ENCODE assay signal across 8 cellular contexts in the genomic region with DNA sequence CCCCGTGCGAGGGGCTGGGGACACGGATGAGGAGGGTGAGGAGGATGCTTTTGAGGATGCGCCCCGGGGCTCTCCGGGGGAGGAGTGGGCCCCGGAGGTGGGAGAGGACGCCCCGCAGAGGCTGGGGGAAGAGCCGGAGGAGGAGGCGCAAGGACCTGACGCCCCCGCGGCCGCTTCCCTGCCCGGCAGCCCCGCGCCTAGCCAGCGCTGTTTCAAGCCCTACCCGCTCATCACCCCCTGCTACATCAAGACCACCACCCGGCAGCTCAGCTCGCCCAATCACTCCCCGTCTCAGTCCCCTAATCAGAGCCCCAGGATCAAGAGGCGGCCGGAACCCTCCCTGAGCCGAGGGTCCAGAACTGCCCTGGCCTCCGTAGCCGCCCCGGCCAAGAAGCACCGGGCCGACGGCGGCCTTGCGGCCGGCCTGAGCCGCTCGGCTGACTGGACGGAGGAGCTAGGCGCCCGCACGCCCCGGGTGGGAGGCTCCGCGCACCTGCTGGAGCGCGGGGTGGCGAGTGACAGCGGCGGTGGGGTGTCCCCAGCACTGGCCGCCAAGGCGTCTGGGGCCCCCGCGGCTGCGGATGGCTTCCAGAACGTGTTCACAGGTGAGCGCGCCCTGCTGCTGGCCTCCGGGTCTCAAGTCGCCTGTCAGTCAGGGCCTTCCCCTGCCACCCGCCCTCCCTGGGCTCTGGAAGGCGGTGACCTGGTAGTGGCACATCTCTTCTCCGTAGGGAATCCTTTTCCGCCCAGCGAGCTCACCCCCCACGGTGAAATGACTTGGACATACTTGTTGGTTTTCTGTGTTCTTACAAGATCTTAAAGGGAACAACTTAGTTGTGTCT. TPM values are rescaled to one million over a fixed set of nuclear protein-coding genes. Genes with fewer than 3 reads are reported as not detected.
A peak's percentile ranks its signal among the peaks of the same experiment; 100 is the strongest.
DNase-seq lines count a peak whose midpoint lies in the region; ATAC-seq and TF ChIP-seq lines count a peak whose summit lies in the region.

No MANE protein-coding gene starts in this region.

- H3K4me3 Mint-ChIP-seq in glutamatergic neuron (ENCODE audit: unreplicated experiment) (peak overlapping the region; percentile 88), natural killer cell (no peak overlapping the region)

- H3K4me1 Mint-ChIP-seq in glutamatergic neuron (ENCODE audit: low read depth, unreplicated experiment) (peaks cover 32% of the 10 kb centered on the region), natural killer cell (no peaks in the 10 kb centered on the region)

- H3K27me3 Mint-ChIP-seq in glutamatergic neuron (ENCODE audit: unreplicated experiment) (peaks cover 26% of the 10 kb centered on the region), natural killer cell (ENCODE audit: low read depth in 2 of 2) (peaks cover 16 to 48% of the 10 kb centered on the region in 2 donors)

- peaks cover 33% of the 10 kb centered on the region for H3K9me3 Mint-ChIP-seq in glutamatergic neuron (ENCODE audit: unreplicated experiment)
- H3K9me3 Mint-ChIP-seq in natural killer cell = no peaks in the 10 kb centered on the region

- peaks cover 21% of the 10 kb centered on the region for H3K4me1 ChIP-seq in SJSA1 (replicated peaks)

- H3K9me3 ChIP-seq in SJSA1 (replicated peaks) = no peaks in the 10 kb centered on the region

- H3K4me3 ChIP-seq in SJSA1 = peak overlapping the region; percentile 56

- peak overlapping the region; percentile 93 for H3K27ac Mint-ChIP-seq in glutamatergic neuron (ENCODE audit: unreplicated experiment)
- no peak overlapping the region for H3K27ac Mint-ChIP-seq in natural killer cell

- peak overlapping the region; percentile 13; the same call in 1 of the 2 replicates for H3K27ac ChIP-seq in SJSA1

- H3K36me3 Mint-ChIP-seq in glutamatergic neuron (ENCODE audit: unreplicated experiment) (no peaks in the 10 kb centered on the region), natural killer cell (no peaks in the 10 kb centered on the region)

- TF ChIP-seq CTCF in GM20000 (IDR thresholded peaks at IDR 0.05; ENCODE audit: extremely low read depth, missing control alignments) (no peak), glutamatergic neuron (IDR thresholded peaks at IDR 0.05; ENCODE audit: partially characterized antibody, unreplicated experiment) (no peak), natural killer cell (IDR thresholded peaks at IDR 0.05) (no peak)

- ATAC-seq in sciatic nerve = peak; percentile 27
- ATAC-seq in activated CD4-positive, CD25-positive, alpha-beta regulatory T cell treated with anti-CD3 and anti-CD28 coated beads, Interleukin-2, amount 50 U/mL, for 24 hours = no peak
- ATAC-seq in HG02840 (IDR thresholded peaks at IDR 0.05; ENCODE audit: low FRiP score, unreplicated experiment) = no peak
- ATAC-seq in natural killer cell = no peak

- peak; percentile 20 for DNase-seq in GM20000 (ENCODE audit: low spot score)
- peak in 1 of 2 experiments; percentile 21 for DNase-seq in SJSA1 (ENCODE audit: low read depth in 1 of 2, low spot score in 2 of 2)
- peak; percentile 49 for DNase-seq in glutamatergic neuron
- DNase-seq in sciatic nerve (ENCODE audit: low spot score) = no peak
- DNase-seq in natural killer cell = no peak
- no peak for DNase-seq in DMS79 treated with DMSO at 0.1 percent for 48 hours (lab: John Stamatoyannopoulos, UW)

- peaks cover 40% of the 10 kb centered on the region for H3K27me3 ChIP-seq in SJSA1 (replicated peaks)

- H3K36me3 ChIP-seq in SJSA1 = peaks cover 20% of the 10 kb centered on the region

- intact Hi-C loops in sciatic nerve (cut with DNase I) (no loop called here), natural killer cell (cut with micrococcal nuclease) (no loop called here)

RNA-seq across cellular contexts. Expression of gene FMN2, which starts 1.7 kb away (rescaled TPM):
- total RNA-seq in SJSA1 (2014; rRNA removed; shearing (Covaris generic)) = 12.7 and 32.6 TPM in 2 replicates
- total RNA-seq in glutamatergic neuron (ENCODE audit: unreplicated experiment) (150 TPM), sciatic nerve (60.1 TPM), natural killer cell (not detected)

Comparison
In these comparisons a context has a peak if more than half of its experiments do, and no peak if none do; other contexts are left out.
1. DNase-seq: peak in GM20000 (single experiment) and glutamatergic neuron (single experiment); none in sciatic nerve (single experiment), natural killer cell (single experiment) and DMS79 treated with DMSO at 0.1 percent for 48 hours (single experiment).
2. RNA of gene FMN2, which starts 1.7 kb away (total RNA-seq): 150 TPM in glutamatergic neuron (single experiment), 60.1 TPM in sciatic nerve (single experiment) and 12.7 to 32.6 TPM in SJSA1; not detected in natural killer cell; every median in the first group is over 10 times any median in the second.